8 cellular contexts compared by ENCODE assay signal in genomic region chr3:52536369-52537164, GRCh38. TPM values are rescaled to one million over a fixed set of nuclear protein-coding genes. Genes with fewer than 3 reads are reported as not detected.
DNase-seq lines count a peak whose midpoint lies in the region; ATAC-seq and TF ChIP-seq lines count a peak whose summit lies in the region.

TSS of gene UQCC5 (plus strand) at chr3:52536605. CDS start at chr3:52536756, 151 bp downstream.

- in situ Hi-C loops in astrocyte of the cerebellum (cut with HindIII; ENCODE audit: low sequenced_read_pairs) = loop anchor here (5.0 kb wide), 1 partner anchor 36 kb away; no protein-coding TSS in a partner anchor

- DNase-seq in NCI-H2029 treated with DMSO at 0.1 percent for 48 hours (lab: John Stamatoyannopoulos, UW) = peak; percentile 44
- DNase-seq in T1000 (lab: John Stamatoyannopoulos, UW) = peak; percentile 96
- DNase-seq in astrocyte of the cerebellum (ENCODE audit: low read depth) = peak; percentile 96
- peak; percentile 100 for DNase-seq in hepatic stellate cell (ENCODE audit: low spot score)
- peak; percentile 99 for DNase-seq in aorta

- H3K4me1 ChIP-seq in rectal smooth muscle tissue (ENCODE audit: control insufficient read depth, insufficient read depth, low read length) (peaks cover 16% of the 10 kb centered on the region), aorta (ENCODE audit: control insufficient read depth in 1 of 2, insufficient read depth in 2 of 2, low read length in 2 of 2) (peaks cover 0 to 7% of the 10 kb centered on the region in 2 donors)

- peak within 1 kb of the TSS; percentile 84 for H3K9ac ChIP-seq in rectal smooth muscle tissue (ENCODE audit: low read length)

- no peaks in the 10 kb centered on the region for H3K36me3 ChIP-seq in rectal smooth muscle tissue (ENCODE audit: control insufficient read depth, insufficient read depth, low read length)
- peaks cover 0 to 2% of the 10 kb centered on the region in 2 donors for H3K36me3 ChIP-seq in aorta (ENCODE audit: control insufficient read depth in 1 of 2, insufficient read depth in 2 of 2, low read length in 1 of 2)

- intact Hi-C loops in aorta (cut with DNase I) = loop anchor here in 1 of 2 donors (5.0 kb wide), 1 partner anchor 79 kb away; the partner anchor contains the start of gene NISCH

- no peak for TF ChIP-seq CTCF in astrocyte of the cerebellum (IDR thresholded peaks at IDR 0.05; ENCODE audit: low read depth, low read length, missing control alignments)

- H3K9me3 ChIP-seq in aorta (ENCODE audit: control insufficient read depth, low read length) = no peaks in the 10 kb centered on the region

- peak within 1 kb of the TSS; percentile 94 for H3K4me3 ChIP-seq in astrocyte of the cerebellum (ENCODE audit: low read depth, low read length)
- peak within 1 kb of the TSS; percentile 98 for H3K4me3 ChIP-seq in rectal smooth muscle tissue (ENCODE audit: low read length)
- H3K4me3 ChIP-seq in aorta (ENCODE audit: low read length in 2 of 2) = peak within 1 kb of the TSS; percentile 38 to 44

- ATAC-seq in GM18511 (IDR thresholded peaks at IDR 0.05; ENCODE audit: unreplicated experiment) (peak; percentile 84), HG03025 (IDR thresholded peaks at IDR 0.05; ENCODE audit: low FRiP score, unreplicated experiment) (peak; percentile 86), aorta (ENCODE audit: low FRiP score) (peak; percentile 97)

- peak within 1 kb of the TSS; percentile 89 for H3K27ac ChIP-seq in rectal smooth muscle tissue (ENCODE audit: low read depth, low read length)
- peak within 1 kb of the TSS; percentile 23 to 68 for H3K27ac ChIP-seq in aorta (ENCODE audit: low read depth in 1 of 2, low read length in 2 of 2)

- 0 to 1% methylated on average over 64 to 65 of the region's 65 CpGs for WGBS in aorta, 2 donors

- H3K27me3 ChIP-seq in rectal smooth muscle tissue (ENCODE audit: control insufficient read depth, insufficient read depth, low read length) = no peaks in the 10 kb centered on the region
- H3K27me3 ChIP-seq in aorta (ENCODE audit: control insufficient read depth in 1 of 2, insufficient read depth in 2 of 2, low read length in 1 of 2) = no peaks in the 10 kb centered on the region

RNA-seq across cellular contexts. Expression of gene UQCC5, which starts in this region (rescaled TPM):
- total RNA-seq in aorta = 10 to 100 TPM in 1 of 2 donors, 1 to 10 TPM in 1; 9.1 to 14.0 TPM
- polyA plus RNA-seq in aorta = 1 to 10 TPM; 4.5 to 7.1 TPM

Comparison
In these comparisons a context has a peak if more than half of its experiments do, and no peak if none do; other contexts are left out.
1. Peak in every context shown above with its lines: DNase-seq, ATAC-seq, H3K4me3 ChIP-seq and H3K27ac ChIP-seq.
2. DNase-seq: peak in every context shown above with its lines; median percentile 100 in hepatic stellate cell; 99 in aorta; 96 in T1000; 96 in astrocyte of the cerebellum; 44 in NCI-H2029 treated with DMSO at 0.1 percent for 48 hours.
3. H3K4me3 ChIP-seq: peak in every context shown above with its lines; median percentile 98 in rectal smooth muscle tissue; 94 in astrocyte of the cerebellum; 41 in aorta.